In genomic region chr7:91953618-91954017, GRCh38 we compare ENCODE assay signal across 10 cellular contexts. TPM values are rescaled to one million over a fixed set of nuclear protein-coding genes. Genes with fewer than 3 reads are reported as not detected.
DNase-seq lines count a peak whose midpoint lies in the region; ATAC-seq and TF ChIP-seq lines count a peak whose summit lies in the region.
"Had no signal": no experiment of that assay in that cellular context is flagged by ENCODE, and none has a peak within 500 bp of the region (broad histone marks: within the 10 kb centered on the region; RNA-seq: fewer than 3 reads in every experiment).

No MANE protein-coding gene starts in this region.

- H2BK12ac ChIP-seq in H9 (ENCODE audit: insufficient read length, low read depth, low read length) = no peak overlapping the region

- no peak overlapping the region for H3K4me3 Mint-ChIP-seq in CD8-positive, alpha-beta T cell
- no peak overlapping the region for H3K4me3 Mint-ChIP-seq in H9
- no peak overlapping the region for H3K4me3 Mint-ChIP-seq in activated CD4-positive, alpha-beta memory T cell treated with anti-CD3 and anti-CD28 coated beads for 36 hours

- no peak overlapping the region for H4K91ac ChIP-seq in H9 (ENCODE audit: insufficient read length, low read depth, low read length)

- H4K20me1 ChIP-seq in H9 (ENCODE audit: control insufficient read depth, insufficient read depth, insufficient read length) = no peaks in the 10 kb centered on the region
- peaks cover 42% of the 10 kb centered on the region for H4K20me1 ChIP-seq in SK-N-SH (ENCODE audit: insufficient read depth)

- H3K18ac ChIP-seq in H9 (ENCODE audit: insufficient read length, low read depth, low read length) = no peak overlapping the region

- POLR2A ChIA-PET in CD8-positive, alpha-beta T cell (lab: Charles Lee) = no interaction called here
- POLR2A ChIA-PET in SK-N-SH (lab: Yijun Ruan, JAX) = no interaction called here
- POLR2A ChIA-PET in activated CD4-positive, alpha-beta memory T cell treated with anti-CD3 and anti-CD28 coated beads for 36 hours (lab: Charles Lee) = no interaction called here

- H3K9me3 Mint-ChIP-seq in CD8-positive, alpha-beta T cell = no peaks in the 10 kb centered on the region
- H3K9me3 Mint-ChIP-seq in H9 = no peaks in the 10 kb centered on the region
- no peaks in the 10 kb centered on the region for H3K9me3 Mint-ChIP-seq in activated CD4-positive, alpha-beta memory T cell treated with anti-CD3 and anti-CD28 coated beads for 36 hours

- no peak overlapping the region for H2BK15ac ChIP-seq in H9 (ENCODE audit: low read depth, low read length)

- TF ChIP-seq EP300 in SK-N-SH (IDR thresholded peaks at IDR 0.05; ENCODE audit: borderline replicate concordance in 1 of 2, low read depth in 1 of 2, low read length in 1 of 2) = no peak

- H3K27ac ChIP-seq in CD8-positive, alpha-beta T cell (ENCODE audit: low read depth, low read length) = no peak overlapping the region
- H3K27ac ChIP-seq in H9 (ENCODE audit: insufficient read length, low read depth, low read length) = no peak overlapping the region
- H3K27ac ChIP-seq in SK-N-SH (ENCODE audit: low read depth in 2 of 2, low read length in 1 of 2) = no peak overlapping the region
- H3K27ac ChIP-seq: spleen had no signal

- H2BK5ac ChIP-seq in H9 (ENCODE audit: insufficient read length, low read length) = no peak overlapping the region

- no peak overlapping the region for H3T11ph ChIP-seq in H9 (ENCODE audit: low read length)

- ATAC-seq in CD8-positive, alpha-beta T cell = peak; percentile 46

- no peaks in the 10 kb centered on the region for H3K23me2 ChIP-seq in H9 (ENCODE audit: insufficient read length, low read depth, low read length, poor library complexity, severe bottlenecking)

- no peak overlapping the region for H3K27ac Mint-ChIP-seq in CD8-positive, alpha-beta T cell
- H3K27ac Mint-ChIP-seq in H9 = no peak overlapping the region
- H3K27ac Mint-ChIP-seq in activated CD4-positive, alpha-beta memory T cell treated with anti-CD3 and anti-CD28 coated beads for 36 hours = no peak overlapping the region

- H2AK5ac ChIP-seq in H9 (ENCODE audit: insufficient read length, low read length) = no peak overlapping the region

- H2AFZ ChIP-seq in H9 (ENCODE audit: low read length) = no peak overlapping the region
- no peak overlapping the region for H2AFZ ChIP-seq in SK-N-SH (ENCODE audit: low read depth)

- no peak overlapping the region for H4K5ac ChIP-seq in H9 (ENCODE audit: insufficient read length, low read depth, low read length)

- H3K23ac ChIP-seq in H9 (ENCODE audit: insufficient read length, low read depth, low read length) = no peak overlapping the region

- H3K79me2 ChIP-seq in H9 (ENCODE audit: insufficient read depth, low read length) (no peaks in the 10 kb centered on the region; the same call in 1 of the 2 replicates), SK-N-SH (ENCODE audit: insufficient read depth) (peaks cover 100% of the 10 kb centered on the region)

- H3K4me3 ChIP-seq in CD8-positive, alpha-beta T cell (ENCODE audit: low read depth, low read length) = no peak overlapping the region
- no peak overlapping the region for H3K4me3 ChIP-seq in SK-N-SH (ENCODE audit: low read depth in 2 of 2, low read length in 1 of 2)
- H3K4me3 ChIP-seq: lung, spleen had no signal

- H2BK20ac ChIP-seq in H9 (ENCODE audit: low read depth, low read length, poor library complexity, severe bottlenecking) = no peak overlapping the region

- peaks cover 56% of the 10 kb centered on the region for H3K4me1 Mint-ChIP-seq in CD8-positive, alpha-beta T cell (ENCODE audit: low read depth)
- peaks cover 6 to 7% of the 10 kb centered on the region in 2 experiments for H3K4me1 Mint-ChIP-seq in H9
- peaks cover 23% of the 10 kb centered on the region for H3K4me1 Mint-ChIP-seq in activated CD4-positive, alpha-beta memory T cell treated with anti-CD3 and anti-CD28 coated beads for 36 hours (ENCODE audit: low read depth)

- CTCF ChIA-PET in CD8-positive, alpha-beta T cell (lab: Charles Lee) = interaction anchor here (0.7 kb wide), 1 partner anchor 494 kb away, joined by 3 read pairs; no protein-coding TSS in a partner anchor
- CTCF ChIA-PET in SK-N-SH (lab: Yijun Ruan, JAX) = interaction anchor here (0.6 to 4.0 kb wide), 8 partner anchors 10 to 508 kb away, joined by 3 to 19 read pairs (median 4); partner anchors contain the start of genes AKAP9, GATAD1 and MTERF1
- CTCF ChIA-PET in activated CD4-positive, alpha-beta memory T cell treated with anti-CD3 and anti-CD28 coated beads for 36 hours (lab: Charles Lee) = interaction anchor here (3.4 to 3.8 kb wide), 2 partner anchors 12 to 73 kb away, joined by 11 to 12 read pairs; partner anchors contain the start of gene MTERF1

- DNase-seq in CD8-positive, alpha-beta T cell = no peak
- DNase-seq in H9 (no peak), SK-N-SH (peak; percentile 20), iris pigment epithelial cell (ENCODE audit: low read depth) (peak; percentile 36), AG08395 (ENCODE audit: low spot score) (no peak), midbrain (lab: John Stamatoyannopoulos, UW) (no peak)
- DNase-seq in activated CD8-positive, alpha-beta memory T cell treated with anti-CD3 and anti-CD28 coated beads for 24 hours = no peak
- DNase-seq in activated CD4-positive, alpha-beta memory T cell treated with anti-CD3 and anti-CD28 coated beads for 36 hours = no peak
- DNase-seq: spleen had no signal

- H3K9ac ChIP-seq in H9 (ENCODE audit: extremely low read depth, insufficient read length, low read length) (no peak overlapping the region), SK-N-SH (no peak overlapping the region)

- H3K14ac ChIP-seq in H9 (ENCODE audit: insufficient read depth, low read length) = no peak overlapping the region

- no peaks in the 10 kb centered on the region for H3K36me3 ChIP-seq in CD8-positive, alpha-beta T cell (ENCODE audit: insufficient read depth, low read length)
- H3K36me3 ChIP-seq in SK-N-SH (replicated peaks in 1 of 2; ENCODE audit: control insufficient read depth in 1 of 2, insufficient read depth in 2 of 2, low read length in 1 of 2) = peaks cover 0 to 10% of the 10 kb centered on the region in 2 experiments

- peaks cover 3% of the 10 kb centered on the region for H3F3A ChIP-seq in SK-N-SH (replicated peaks; ENCODE audit: insufficient read depth)

- TF ChIP-seq RAD21 in SK-N-SH (IDR thresholded peaks at IDR 0.05; ENCODE audit: low read length) = no peak; the same call in 1 of the 2 replicates

- H3K27me3 Mint-ChIP-seq in CD8-positive, alpha-beta T cell (ENCODE audit: low read depth) = no peaks in the 10 kb centered on the region
- H3K27me3 Mint-ChIP-seq in H9 (ENCODE audit: low read depth) = no peaks in the 10 kb centered on the region
- H3K27me3 Mint-ChIP-seq in activated CD4-positive, alpha-beta memory T cell treated with anti-CD3 and anti-CD28 coated beads for 36 hours = no peaks in the 10 kb centered on the region

- H3K4me2 ChIP-seq in H9 (ENCODE audit: insufficient read depth, insufficient read length, low read length) (no peak overlapping the region), SK-N-SH (no peak overlapping the region)

- H3K79me1 ChIP-seq in H9 (ENCODE audit: insufficient read depth, low read depth, low read length, poor library complexity, severe bottlenecking) = peaks cover 2% of the 10 kb centered on the region

- no peak overlapping the region for H4K8ac ChIP-seq in H9 (replicated peaks; ENCODE audit: insufficient read length, low read depth, low read length)

- no peaks in the 10 kb centered on the region for H3K9me3 ChIP-seq in CD8-positive, alpha-beta T cell (ENCODE audit: low read length)
- H3K9me3 ChIP-seq in H9 (ENCODE audit: control insufficient read depth, low read depth, low read length) = no peaks in the 10 kb centered on the region
- H3K9me3 ChIP-seq in SK-N-SH = 0 out of 2 replicates have a peak, but pooled peaks cover 8% of the 10 kb centered on the region
- H3K9me3 ChIP-seq: spleen had no signal

- no peak overlapping the region for H2BK120ac ChIP-seq in H9 (ENCODE audit: low read depth, low read length, poor library complexity, severe bottlenecking)

- no peak for TF ChIP-seq CTCF in CD8-positive, alpha-beta T cell (IDR thresholded peaks at IDR 0.05)
- TF ChIP-seq CTCF in H9 (conservative IDR thresholded peaks at IDR 0.05) = peak; percentile 50; the same call in 2 of the 3 replicates
- peak; percentile 65 for TF ChIP-seq CTCF in SK-N-SH (IDR thresholded peaks at IDR 0.05)

- H3K56ac ChIP-seq in H9 (ENCODE audit: insufficient read length, low read depth, low read length) = no peak overlapping the region

- no peak overlapping the region for H3K4ac ChIP-seq in H9 (ENCODE audit: low read depth, low read length)

- WGBS in H9 (ENCODE audit: extremely low coverage, insufficient read length, low lambda C conversion rate) = no CpG with 5 or more reads among the region's 3 CpGs
- WGBS in SK-N-SH (ENCODE audit: low lambda C conversion rate) = 89% methylated on average over 3 of the region's 3 CpGs

- no peaks in the 10 kb centered on the region for H3K9me2 ChIP-seq in SK-N-SH

- H3K36me3 Mint-ChIP-seq in CD8-positive, alpha-beta T cell = peaks cover 17% of the 10 kb centered on the region
- H3K36me3 Mint-ChIP-seq in H9 (ENCODE audit: insufficient read depth in 1 of 3, low read depth in 3 of 3) = peaks cover 0 to 2% (median 0%) of the 10 kb centered on the region in 3 experiments; a peak in 2 of 7 replicates
- no peaks in the 10 kb centered on the region for H3K36me3 Mint-ChIP-seq in activated CD4-positive, alpha-beta memory T cell treated with anti-CD3 and anti-CD28 coated beads for 36 hours

- H3K27me3 ChIP-seq in CD8-positive, alpha-beta T cell (ENCODE audit: insufficient read depth, low read length) = no peaks in the 10 kb centered on the region
- H3K27me3 ChIP-seq in H9 (ENCODE audit: insufficient read depth, low read length) (no peaks in the 10 kb centered on the region), SK-N-SH (ENCODE audit: insufficient read depth) (no peaks in the 10 kb centered on the region)
- H3K27me3 ChIP-seq: spleen had no signal

- intact Hi-C loops in CD8-positive, alpha-beta T cell (cut with DNase I, micrococcal nuclease) = no loop called here
- intact Hi-C loops in activated CD4-positive, alpha-beta memory T cell treated with anti-CD3 and anti-CD28 coated beads for 36 hours (cut with micrococcal nuclease) = no loop called here

- no peaks in the 10 kb centered on the region for H3K4me1 ChIP-seq in CD8-positive, alpha-beta T cell (ENCODE audit: insufficient read depth, low read length)
- no peaks in the 10 kb centered on the region for H3K4me1 ChIP-seq in H9 (ENCODE audit: insufficient read depth, low read length)
- H3K4me1 ChIP-seq in SK-N-SH (ENCODE audit: control insufficient read depth in 1 of 2, insufficient read depth in 2 of 2, low read depth in 1 of 2, low read length in 1 of 2) = no peaks in the 10 kb centered on the region; a peak in 1 of 4 replicates

TF ChIP-seq in SK-N-SH, 30 proteins besides CTCF, POLR2A, EP300 and RAD21 (continues in another document):
- no peak for TF ChIP-seq FOXJ3 (CRISPR knock-in tag; IDR thresholded peaks at IDR 0.05)
- TF ChIP-seq RXRA (IDR thresholded peaks at IDR 0.05; ENCODE audit: borderline replicate concordance, low read depth) = no peak

RNA-seq across cellular contexts. Expression of gene AKAP9, which starts 13.0 kb away (rescaled TPM):
- 10 to 100 TPM; 61.2 to 61.3 TPM for total RNA-seq in CD8-positive, alpha-beta T cell
- 21.5 and 22.4 TPM in 2 replicates for total RNA-seq in H9 (2021)
- polyA plus RNA-seq in SK-N-SH (2012; rRNA removed) = 13.1 and 16.7 TPM in 2 replicates
- 12.5 and 14.0 TPM in 2 replicates for polyA plus RNA-seq in SK-N-SH (2012; cell fraction: cytosol; rRNA removed)
- polyA plus RNA-seq in SK-N-SH (2012; cell fraction: nucleus; rRNA removed) = 22.2 and 52.9 TPM in 2 replicates
- total RNA-seq in activated CD4-positive, alpha-beta memory T cell treated with anti-CD3 and anti-CD28 coated beads for 36 hours = 10 to 100 TPM; 23.5 to 25.3 TPM

Comparison
In these comparisons a context has a peak if more than half of its experiments do, and no peak if none do; other contexts are left out.
1. DNase-seq: peak in SK-N-SH (single experiment) and iris pigment epithelial cell (single experiment); none in CD8-positive, alpha-beta T cell (0 of 7), H9 (single experiment), activated CD8-positive, alpha-beta memory T cell treated with anti-CD3 and anti-CD28 coated beads for 24 hours (single experiment), AG08395 (single experiment), midbrain (single experiment) and activated CD4-positive, alpha-beta memory T cell treated with anti-CD3 and anti-CD28 coated beads for 36 hours (single experiment).